In the genomic region with DNA sequence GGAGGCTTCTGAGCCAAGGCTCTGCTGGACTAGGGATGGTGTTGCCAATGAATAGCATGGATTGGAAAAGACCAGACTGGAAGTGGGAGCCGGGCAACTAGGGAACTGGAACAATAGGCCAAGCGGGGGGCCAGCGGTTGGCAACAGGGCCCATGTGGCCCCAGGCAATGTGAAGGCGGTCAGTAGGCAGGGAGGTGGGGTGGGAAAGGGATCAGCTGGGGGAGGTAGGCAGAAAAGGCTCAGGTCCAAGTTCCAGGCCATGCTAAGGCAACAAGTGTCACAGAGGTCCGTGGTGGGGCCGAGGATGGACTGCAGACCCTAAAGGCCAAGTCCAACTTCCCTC, we compare ENCODE assay signal across 8 cellular contexts. TPM values are rescaled to one million over a fixed set of nuclear protein-coding genes. Genes with fewer than 3 reads are reported as not detected.
DNase-seq lines count a peak whose midpoint lies in the region; ATAC-seq and TF ChIP-seq lines count a peak whose summit lies in the region.

No MANE protein-coding gene starts in this region.

- no peaks in the 10 kb centered on the region for H3K9me2 ChIP-seq in MM.1S (replicated peaks; ENCODE audit: insufficient read depth, low read length)

- peak overlapping the region; percentile 81 for H3K27ac Mint-ChIP-seq in progenitor cell of endocrine pancreas

- no peaks in the 10 kb centered on the region for H3K27me3 ChIP-seq in MM.1S (replicated peaks; ENCODE audit: insufficient read depth, low read length)

- H3K9me3 Mint-ChIP-seq in progenitor cell of endocrine pancreas (ENCODE audit: low read depth), result no peaks in the 10 kb centered on the region

- ATAC-seq in HG03135 (IDR thresholded peaks at IDR 0.05; ENCODE audit: unreplicated experiment), result no peak

- H3K4me3 Mint-ChIP-seq in progenitor cell of endocrine pancreas (ENCODE audit: low read depth), result no peak overlapping the region

- H3K4me2 ChIP-seq in MM.1S (ENCODE audit: low read depth, low read length), result no peak overlapping the region

- no peaks in the 10 kb centered on the region for H3K27me3 Mint-ChIP-seq in progenitor cell of endocrine pancreas

- H3K27ac ChIP-seq in MM.1S (ENCODE audit: low read length), result no peak overlapping the region

- peak overlapping the region; percentile 38 for H3K4me3 ChIP-seq in fibroblast of pulmonary artery (replicated peaks; ENCODE audit: low read depth, low read length)
- no peak overlapping the region for H3K4me3 ChIP-seq in MM.1S (ENCODE audit: low read length)

- no peak overlapping the region for H3K9ac ChIP-seq in MM.1S (ENCODE audit: low read length)

- peaks cover 11% of the 10 kb centered on the region for H3K36me3 Mint-ChIP-seq in progenitor cell of endocrine pancreas (ENCODE audit: insufficient read depth)

- DNase-seq in COLO668 (lab: John Stamatoyannopoulos, UW; ENCODE audit: unreplicated experiment) (peak; percentile 52), SHP77 (lab: John Stamatoyannopoulos, UW) (peak; percentile 58 to 80), fibroblast of pulmonary artery (ENCODE audit: low read depth) (no peak), progenitor cell of endocrine pancreas (ENCODE audit: low spot score, unreplicated experiment) (no peak), NCI-H187 treated with DMSO at 0.1 percent for 48 hours (lab: John Stamatoyannopoulos, UW) (no peak), MM.1S (no peak), DMS53 (lab: John Stamatoyannopoulos, UW) (no peak)

- H3K9me3 ChIP-seq in MM.1S (replicated peaks; ENCODE audit: insufficient read depth, low read length), result no peaks in the 10 kb centered on the region

- TF ChIP-seq CTCF in fibroblast of pulmonary artery (IDR thresholded peaks at IDR 0.05; ENCODE audit: low read length, missing control alignments) (no peak), progenitor cell of endocrine pancreas (IDR thresholded peaks at IDR 0.05; ENCODE audit: unreplicated experiment) (no peak), MM.1S (IDR thresholded peaks at IDR 0.05; ENCODE audit: low read length) (no peak)

- peaks cover 5% of the 10 kb centered on the region; the same call in 1 of the 2 replicates for H3F3A ChIP-seq in MM.1S (ENCODE audit: insufficient read depth, low read length)

- H3K4me1 ChIP-seq in MM.1S (ENCODE audit: low read length), result 0 out of 2 replicates have a peak, but pooled peaks cover 9% of the 10 kb centered on the region

- H3K36me3 ChIP-seq in MM.1S (replicated peaks; ENCODE audit: insufficient read depth, low read length), result no peaks in the 10 kb centered on the region

- no peaks in the 10 kb centered on the region for H4K20me1 ChIP-seq in MM.1S (ENCODE audit: insufficient read depth, low read length)

- no peak overlapping the region for H2AFZ ChIP-seq in MM.1S (ENCODE audit: low read length)

- H3K4me1 Mint-ChIP-seq in progenitor cell of endocrine pancreas (ENCODE audit: low read depth), result peaks cover 18% of the 10 kb centered on the region

- no peaks in the 10 kb centered on the region for H3K79me2 ChIP-seq in MM.1S (ENCODE audit: low read length)

RNA-seq across cellular contexts. Expression of a gene that starts 14.9 kb away (rescaled TPM):
- total RNA-seq in progenitor cell of endocrine pancreas, result 48.6 and 48.7 TPM in 2 replicates

RNA-seq across cellular contexts. Expression of a gene that starts 42.0 kb away (rescaled TPM):
- total RNA-seq in progenitor cell of endocrine pancreas, result 43.7 and 49.3 TPM in 2 replicates

Comparison
In these comparisons a context has a peak if more than half of its experiments do, and no peak if none do; other contexts are left out.
1. DNase-seq: peak in COLO668 (single experiment) and SHP77 (2 of 2); none in fibroblast of pulmonary artery (single experiment), progenitor cell of endocrine pancreas (single experiment), NCI-H187 treated with DMSO at 0.1 percent for 48 hours (single experiment), MM.1S (single experiment) and DMS53 (single experiment).